7 cellular contexts compared by ENCODE assay signal in genomic region chr1:6475381-6476133, GRCh38. TPM values are rescaled to one million over a fixed set of nuclear protein-coding genes. Genes with fewer than 3 reads are reported as not detected.
DNase-seq lines count a peak whose midpoint lies in the region; TF ChIP-seq lines count a peak whose summit lies in the region.

No MANE protein-coding gene starts in this region.

- peak; percentile 99 for TF ChIP-seq CTCF in GM12872 (IDR thresholded peaks at IDR 0.05; ENCODE audit: insufficient read depth, low read depth, low read length)
- peak; percentile 97 for TF ChIP-seq CTCF in WERI-Rb-1 (IDR thresholded peaks at IDR 0.05; ENCODE audit: low read depth, low read length)
- peak; percentile 90 for TF ChIP-seq CTCF in MCF 10A (IDR thresholded peaks at IDR 0.05; ENCODE audit: unreplicated experiment)

- no peak for TF ChIP-seq EP300 in Ishikawa (IDR thresholded peaks at IDR 0.05; ENCODE audit: borderline replicate concordance)

- H3K27me3 ChIP-seq in WERI-Rb-1 (ENCODE audit: insufficient read depth, low read depth, severe bottlenecking), result no peaks in the 10 kb centered on the region

- peak; percentile 56 for TF ChIP-seq RAD21 in Ishikawa (IDR thresholded peaks at IDR 0.05; ENCODE audit: low read depth)

- no peak overlapping the region for H3K27ac Mint-ChIP-seq in MCF 10A (ENCODE audit: low read depth, unreplicated experiment)

- H3K36me3 Mint-ChIP-seq in MCF 10A (ENCODE audit: insufficient read depth, unreplicated experiment), result peaks cover 27% of the 10 kb centered on the region

- CTCF ChIA-PET in MCF 10A (lab: Yijun Ruan, JAX), result interaction anchor here (0.6 to 3.2 kb wide), 16 partner anchors 7 to 487 kb away, joined by 3 to 18 read pairs (median 4); partner anchors contain the start of gene TNFRSF25

- POLR2A ChIA-PET in MCF 10A (lab: Yijun Ruan, JAX), result interaction anchor here (1.3 kb wide), 1 partner anchor 13 kb away, joined by 9 read pairs; no protein-coding TSS in a partner anchor

- no TSS peak for BruUV-seq in MCF 10A (replicated peaks; lab: Mats Ljungman, UMichigan)

- peak; percentile 74 for DNase-seq in WERI-Rb-1
- DNase-seq in MCF 10A (ENCODE audit: unreplicated experiment), result peak; percentile 52
- DNase-seq in kidney glomerular epithelial cell (lab: John Stamatoyannopoulos, UW), result peak; percentile 37
- DNase-seq in stimulated activated CD4-positive, alpha-beta T cell treated with anti-CD3 and anti-CD28 coated beads, Interleukin-4, amount 100 ng/mL, for 48 hours (ENCODE audit: low read depth in 2 of 2), result peak; percentile 61 to 72
- no peak for DNase-seq in NCI-H2107 (lab: John Stamatoyannopoulos, UW)

- no peaks in the 10 kb centered on the region for H3K27me3 Mint-ChIP-seq in MCF 10A (ENCODE audit: insufficient read depth, unreplicated experiment)

- intact Hi-C loops in MCF 10A (cut with micrococcal nuclease), result loop anchor here (2.0 kb wide), 2 partner anchors 53 to 229 kb away; no protein-coding TSS in a partner anchor

- H3K4me3 Mint-ChIP-seq in MCF 10A (ENCODE audit: unreplicated experiment), result no peak overlapping the region

- H3K4me3 ChIP-seq in WERI-Rb-1 (ENCODE audit: low read depth, low read length), result no peak overlapping the region

- peaks cover 24% of the 10 kb centered on the region for H3K36me3 ChIP-seq in WERI-Rb-1

- peaks cover 13% of the 10 kb centered on the region for H3K4me1 Mint-ChIP-seq in MCF 10A (ENCODE audit: insufficient read depth, unreplicated experiment)

- H3K9me3 ChIP-seq in WERI-Rb-1 (ENCODE audit: severe bottlenecking), result no peaks in the 10 kb centered on the region

- H3K9me3 Mint-ChIP-seq in MCF 10A (ENCODE audit: unreplicated experiment), result no peaks in the 10 kb centered on the region

- no peak overlapping the region for H3K27ac ChIP-seq in WERI-Rb-1

TF ChIP-seq in Ishikawa, 13 proteins besides CTCF, POLR2A, EP300 and RAD21:
- TF ChIP-seq EGR1 (IDR thresholded peaks at IDR 0.05) (0 out of 2 replicates have a peak, but pooled peaks have one; percentile 40), YY1 (IDR thresholded peaks at IDR 0.05; ENCODE audit: low read depth) (no peak)

RNA-seq across cellular contexts. Expression of gene TNFRSF25, which starts 9.6 kb away (rescaled TPM):
- total RNA-seq in MCF 10A (2022), result 27.6 and 33.7 TPM in 2 replicates

RNA-seq across cellular contexts. Expression of gene PLEKHG5, which starts 15.9 kb away (rescaled TPM):
- total RNA-seq in MCF 10A (2022), result 32.3 and 35.9 TPM in 2 replicates

RNA-seq across cellular contexts. Expression of gene ESPN, which starts 51.0 kb away (rescaled TPM):
- total RNA-seq in MCF 10A (2022), result 0.68 TPM in 1 of 2 replicates, not detected in the other

RNA-seq across cellular contexts. Expression of gene HES2, which starts 55.8 kb away (rescaled TPM):
- total RNA-seq in MCF 10A (2022), result 5.0 and 7.6 TPM in 2 replicates
